In genomic region chr19:13099073-13099999, GRCh38 we compare ENCODE assay signal across 1 cellular context.
A peak's percentile ranks its signal among the peaks of the same experiment; 100 is the strongest.
TF ChIP-seq lines count a peak whose summit lies in the region.

No MANE protein-coding gene starts in this region.

TF ChIP-seq in GM12878, 131 proteins besides CTCF, POLR2A, EP300 and RAD21 (continues in another document):
- TF ChIP-seq, protein P1, sequence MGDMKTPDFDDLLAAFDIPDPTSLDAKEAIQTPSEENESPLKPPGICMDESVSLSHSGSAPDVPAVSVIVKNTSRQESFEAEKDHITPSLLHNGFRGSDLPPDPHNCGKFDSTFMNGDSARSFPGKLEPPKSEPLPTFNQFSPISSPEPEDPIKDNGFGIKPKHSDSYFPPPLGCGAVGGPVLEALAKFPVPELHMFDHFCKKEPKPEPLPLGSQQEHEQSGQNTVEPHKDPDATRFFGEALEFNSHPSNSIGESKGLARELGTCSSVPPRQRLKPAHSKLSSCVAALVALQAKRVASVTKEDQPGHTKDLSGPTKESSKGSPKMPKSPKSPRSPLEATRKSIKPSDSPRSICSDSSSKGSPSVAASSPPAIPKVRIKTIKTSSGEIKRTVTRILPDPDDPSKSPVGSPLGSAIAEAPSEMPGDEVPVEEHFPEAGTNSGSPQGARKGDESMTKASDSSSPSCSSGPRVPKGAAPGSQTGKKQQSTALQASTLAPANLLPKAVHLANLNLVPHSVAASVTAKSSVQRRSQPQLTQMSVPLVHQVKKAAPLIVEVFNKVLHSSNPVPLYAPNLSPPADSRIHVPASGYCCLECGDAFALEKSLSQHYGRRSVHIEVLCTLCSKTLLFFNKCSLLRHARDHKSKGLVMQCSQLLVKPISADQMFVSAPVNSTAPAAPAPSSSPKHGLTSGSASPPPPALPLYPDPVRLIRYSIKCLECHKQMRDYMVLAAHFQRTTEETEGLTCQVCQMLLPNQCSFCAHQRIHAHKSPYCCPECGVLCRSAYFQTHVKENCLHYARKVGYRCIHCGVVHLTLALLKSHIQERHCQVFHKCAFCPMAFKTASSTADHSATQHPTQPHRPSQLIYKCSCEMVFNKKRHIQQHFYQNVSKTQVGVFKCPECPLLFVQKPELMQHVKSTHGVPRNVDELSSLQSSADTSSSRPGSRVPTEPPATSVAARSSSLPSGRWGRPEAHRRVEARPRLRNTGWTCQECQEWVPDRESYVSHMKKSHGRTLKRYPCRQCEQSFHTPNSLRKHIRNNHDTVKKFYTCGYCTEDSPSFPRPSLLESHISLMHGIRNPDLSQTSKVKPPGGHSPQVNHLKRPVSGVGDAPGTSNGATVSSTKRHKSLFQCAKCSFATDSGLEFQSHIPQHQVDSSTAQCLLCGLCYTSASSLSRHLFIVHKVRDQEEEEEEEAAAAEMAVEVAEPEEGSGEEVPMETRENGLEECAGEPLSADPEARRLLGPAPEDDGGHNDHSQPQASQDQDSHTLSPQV (IDR thresholded peaks at IDR 0.05): no peak
- TF ChIP-seq ZBTB40 (IDR thresholded peaks at IDR 0.05; ENCODE audit: borderline replicate concordance) (peak; percentile 61), CHD1 (IDR thresholded peaks at IDR 0.05; ENCODE audit: low read depth, low read length) (no peak), STAT3 (IDR thresholded peaks at IDR 0.05; ENCODE audit: low read depth, low read length) (no peak), NFXL1 (IDR thresholded peaks at IDR 0.05; ENCODE audit: borderline replicate concordance) (no peak), YY1 (IDR thresholded peaks at IDR 0.05; ENCODE audit: low read depth, low read length) (no peak), KDM1A (IDR thresholded peaks at IDR 0.05; ENCODE audit: borderline replicate concordance) (no peak), IRF4 (IDR thresholded peaks at IDR 0.05; ENCODE audit: low read depth, low read length) (no peak), IKZF2 (IDR thresholded peaks at IDR 0.05) (no peak), TCF12 (IDR thresholded peaks at IDR 0.05; ENCODE audit: low read depth, low read length) (no peak), RCOR1 (conservative IDR thresholded peaks at IDR 0.05; ENCODE audit: low read depth, low read length) (no peak), BRCA1 (IDR thresholded peaks at IDR 0.05; ENCODE audit: low read depth, low read length) (no peak), MYC (IDR thresholded peaks at IDR 0.05; ENCODE audit: insufficient read depth, insufficient read length, insufficient replicate concordance, low read length, severe bottlenecking) (no peak), HSF1 (IDR thresholded peaks at IDR 0.05; ENCODE audit: low read depth, low read length) (no peak), SUZ12 (IDR thresholded peaks at IDR 0.05; ENCODE audit: unreplicated experiment) (no peak), PKNOX1 (IDR thresholded peaks at IDR 0.05) (no peak), RAD51 (IDR thresholded peaks at IDR 0.05) (no peak), ZZZ3 (IDR thresholded peaks at IDR 0.05; ENCODE audit: control insufficient read depth, insufficient read length, low read depth) (no peak), MEF2A (IDR thresholded peaks at IDR 0.05; ENCODE audit: insufficient read depth, low read depth, low read length) (no peak), CREB1 (IDR thresholded peaks at IDR 0.05; ENCODE audit: low read depth) (no peak), RUNX3 (IDR thresholded peaks at IDR 0.05; ENCODE audit: low read length) (peak; percentile 29), EZH2 (IDR thresholded peaks at IDR 0.05; ENCODE audit: borderline replicate concordance, control insufficient read depth, low read depth, low read length) (no peak), LARP7 (IDR thresholded peaks at IDR 0.05) (peak; percentile 70), SMARCA5 (IDR thresholded peaks at IDR 0.05) (0 out of 2 replicates have a peak, but pooled peaks have one; percentile 14), IKZF1 (conservative IDR thresholded peaks at IDR 0.05) (peak; percentile 63), SPI1 (IDR thresholded peaks at IDR 0.05; ENCODE audit: borderline replicate concordance, insufficient read depth, low read depth, low read length) (no peak), SMAD1 (IDR thresholded peaks at IDR 0.05; ENCODE audit: low read depth, partially characterized antibody) (no peak), BHLHE40 (IDR thresholded peaks at IDR 0.05; ENCODE audit: borderline replicate concordance in 1 of 2, low read depth in 2 of 2, low read length in 1 of 2) (peak in 1 of 2 experiments; percentile 40; a peak in 1 of 4 replicates), FOXM1 (IDR thresholded peaks at IDR 0.05; ENCODE audit: low read depth, low read length) (no peak), BACH1 (IDR thresholded peaks at IDR 0.05; ENCODE audit: borderline replicate concordance) (no peak), ELK1 (IDR thresholded peaks at IDR 0.05; ENCODE audit: low read depth, low read length) (peak; percentile 66; the same call in 1 of the 2 replicates), SIX5 (IDR thresholded peaks at IDR 0.05; ENCODE audit: low read depth, low read length, severe bottlenecking) (no peak), MTA2 (IDR thresholded peaks at IDR 0.05; ENCODE audit: low read depth) (no peak), ZNF384 (IDR thresholded peaks at IDR 0.05; ENCODE audit: borderline replicate concordance, low read depth, low read length) (no peak), SUPT20H (IDR thresholded peaks at IDR 0.05; ENCODE audit: borderline replicate concordance, control insufficient read depth, low read depth, low read length) (no peak), KAT2A (conservative IDR thresholded peaks at IDR 0.05; ENCODE audit: control insufficient read depth, low read depth, low read length) (no peak), NR2F1 (conservative IDR thresholded peaks at IDR 0.05) (no peak), ZNF217 (IDR thresholded peaks at IDR 0.05) (peak; percentile 60; the same call in 1 of the 2 replicates), NBN (IDR thresholded peaks at IDR 0.05) (no peak), TCF7 (IDR thresholded peaks at IDR 0.05; ENCODE audit: borderline replicate concordance) (no peak), TCF3 (IDR thresholded peaks at IDR 0.05; ENCODE audit: borderline replicate concordance, insufficient read depth, low read depth, low read length) (no peak)
- TF ChIP-seq, protein P2, sequence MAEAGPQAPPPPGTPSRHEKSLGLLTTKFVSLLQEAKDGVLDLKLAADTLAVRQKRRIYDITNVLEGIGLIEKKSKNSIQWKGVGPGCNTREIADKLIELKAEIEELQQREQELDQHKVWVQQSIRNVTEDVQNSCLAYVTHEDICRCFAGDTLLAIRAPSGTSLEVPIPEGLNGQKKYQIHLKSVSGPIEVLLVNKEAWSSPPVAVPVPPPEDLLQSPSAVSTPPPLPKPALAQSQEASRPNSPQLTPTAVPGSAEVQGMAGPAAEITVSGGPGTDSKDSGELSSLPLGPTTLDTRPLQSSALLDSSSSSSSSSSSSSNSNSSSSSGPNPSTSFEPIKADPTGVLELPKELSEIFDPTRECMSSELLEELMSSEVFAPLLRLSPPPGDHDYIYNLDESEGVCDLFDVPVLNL (IDR thresholded peaks at IDR 0.05; ENCODE audit: low read depth, low read length): no peak
- TF ChIP-seq, protein P3, sequence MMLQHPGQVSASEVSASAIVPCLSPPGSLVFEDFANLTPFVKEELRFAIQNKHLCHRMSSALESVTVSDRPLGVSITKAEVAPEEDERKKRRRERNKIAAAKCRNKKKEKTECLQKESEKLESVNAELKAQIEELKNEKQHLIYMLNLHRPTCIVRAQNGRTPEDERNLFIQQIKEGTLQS (IDR thresholded peaks at IDR 0.05; ENCODE audit: borderline replicate concordance, extremely low read depth, low read depth, low read length): no peak
- TF ChIP-seq, protein P4, sequence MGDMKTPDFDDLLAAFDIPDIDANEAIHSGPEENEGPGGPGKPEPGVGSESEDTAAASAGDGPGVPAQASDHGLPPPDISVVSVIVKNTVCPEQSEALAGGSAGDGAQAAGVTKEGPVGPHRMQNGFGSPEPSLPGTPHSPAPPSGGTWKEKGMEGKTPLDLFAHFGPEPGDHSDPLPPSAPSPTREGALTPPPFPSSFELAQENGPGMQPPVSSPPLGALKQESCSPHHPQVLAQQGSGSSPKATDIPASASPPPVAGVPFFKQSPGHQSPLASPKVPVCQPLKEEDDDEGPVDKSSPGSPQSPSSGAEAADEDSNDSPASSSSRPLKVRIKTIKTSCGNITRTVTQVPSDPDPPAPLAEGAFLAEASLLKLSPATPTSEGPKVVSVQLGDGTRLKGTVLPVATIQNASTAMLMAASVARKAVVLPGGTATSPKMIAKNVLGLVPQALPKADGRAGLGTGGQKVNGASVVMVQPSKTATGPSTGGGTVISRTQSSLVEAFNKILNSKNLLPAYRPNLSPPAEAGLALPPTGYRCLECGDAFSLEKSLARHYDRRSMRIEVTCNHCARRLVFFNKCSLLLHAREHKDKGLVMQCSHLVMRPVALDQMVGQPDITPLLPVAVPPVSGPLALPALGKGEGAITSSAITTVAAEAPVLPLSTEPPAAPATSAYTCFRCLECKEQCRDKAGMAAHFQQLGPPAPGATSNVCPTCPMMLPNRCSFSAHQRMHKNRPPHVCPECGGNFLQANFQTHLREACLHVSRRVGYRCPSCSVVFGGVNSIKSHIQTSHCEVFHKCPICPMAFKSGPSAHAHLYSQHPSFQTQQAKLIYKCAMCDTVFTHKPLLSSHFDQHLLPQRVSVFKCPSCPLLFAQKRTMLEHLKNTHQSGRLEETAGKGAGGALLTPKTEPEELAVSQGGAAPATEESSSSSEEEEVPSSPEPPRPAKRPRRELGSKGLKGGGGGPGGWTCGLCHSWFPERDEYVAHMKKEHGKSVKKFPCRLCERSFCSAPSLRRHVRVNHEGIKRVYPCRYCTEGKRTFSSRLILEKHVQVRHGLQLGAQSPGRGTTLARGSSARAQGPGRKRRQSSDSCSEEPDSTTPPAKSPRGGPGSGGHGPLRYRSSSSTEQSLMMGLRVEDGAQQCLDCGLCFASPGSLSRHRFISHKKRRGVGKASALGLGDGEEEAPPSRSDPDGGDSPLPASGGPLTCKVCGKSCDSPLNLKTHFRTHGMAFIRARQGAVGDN (IDR thresholded peaks at IDR 0.05): peak; percentile 87
- TF ChIP-seq, protein P5, sequence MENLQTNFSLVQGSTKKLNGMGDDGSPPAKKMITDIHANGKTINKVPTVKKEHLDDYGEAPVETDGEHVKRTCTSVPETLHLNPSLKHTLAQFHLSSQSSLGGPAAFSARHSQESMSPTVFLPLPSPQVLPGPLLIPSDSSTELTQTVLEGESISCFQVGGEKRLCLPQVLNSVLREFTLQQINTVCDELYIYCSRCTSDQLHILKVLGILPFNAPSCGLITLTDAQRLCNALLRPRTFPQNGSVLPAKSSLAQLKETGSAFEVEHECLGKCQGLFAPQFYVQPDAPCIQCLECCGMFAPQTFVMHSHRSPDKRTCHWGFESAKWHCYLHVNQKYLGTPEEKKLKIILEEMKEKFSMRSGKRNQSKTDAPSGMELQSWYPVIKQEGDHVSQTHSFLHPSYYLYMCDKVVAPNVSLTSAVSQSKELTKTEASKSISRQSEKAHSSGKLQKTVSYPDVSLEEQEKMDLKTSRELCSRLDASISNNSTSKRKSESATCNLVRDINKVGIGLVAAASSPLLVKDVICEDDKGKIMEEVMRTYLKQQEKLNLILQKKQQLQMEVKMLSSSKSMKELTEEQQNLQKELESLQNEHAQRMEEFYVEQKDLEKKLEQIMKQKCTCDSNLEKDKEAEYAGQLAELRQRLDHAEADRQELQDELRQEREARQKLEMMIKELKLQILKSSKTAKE (IDR thresholded peaks at IDR 0.05; ENCODE audit: low read depth, poor library complexity, severe bottlenecking): no peak
